ENCODE assay signal across 24 cellular contexts in the genomic region with DNA sequence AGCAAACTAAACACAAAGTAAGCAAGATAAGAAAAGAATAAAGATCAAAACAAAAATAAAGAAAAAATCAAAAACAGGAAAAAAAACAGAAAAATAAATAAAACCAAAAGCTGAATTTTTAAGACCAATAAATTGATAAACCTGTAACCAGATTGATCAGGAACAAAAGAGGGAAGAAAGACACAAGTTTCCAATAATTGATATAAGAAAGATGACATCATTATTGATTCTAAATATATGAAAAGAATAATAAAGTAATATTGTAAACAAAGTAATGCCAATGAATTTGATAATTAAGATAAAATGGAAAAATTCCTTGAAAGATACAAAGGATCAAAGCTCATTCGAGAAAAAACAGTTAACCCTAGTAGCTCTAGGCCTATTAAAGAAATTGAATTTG.
DNase-seq lines count a peak whose midpoint lies in the region; ATAC-seq, FAIRE-seq and TF ChIP-seq lines count a peak whose summit lies in the region.
"Had no signal": no experiment of that assay in that cellular context is flagged by ENCODE, and none has a peak within 500 bp of the region (broad histone marks: within the 10 kb centered on the region; RNA-seq: fewer than 3 reads in every experiment).

No MANE protein-coding gene starts in this region.

- H3K9ac ChIP-seq in HepG2 (ENCODE audit: insufficient read depth, low read depth, low read length) (no peak overlapping the region), kidney (ENCODE audit: low read length in 2 of 2) (no peak overlapping the region)
- H3K9ac ChIP-seq: BLaER1 treated with 17β-estradiol and CSF1 and Interleukin-3, amounts not matched to agents 10 nM and 100 nM had no signal

- intact Hi-C loops in HepG2 (cut with micrococcal nuclease; ENCODE audit: unreplicated experiment) (no loop called here), right lobe of liver (cut with DNase I) (no loop called here), kidney (cut with DNase I) (no loop called here), mucosa of descending colon (cut with DNase I, micrococcal nuclease) (no loop called here)

- ATAC-seq in HepG2: no peak
- ATAC-seq in right lobe of liver: no peak
- no peak for ATAC-seq in HG02798 (IDR thresholded peaks at IDR 0.05; ENCODE audit: poor library complexity, unreplicated experiment)
- no peak for ATAC-seq in mucosa of descending colon
- ATAC-seq: A549 had no signal

- DNase-seq in HepG2 (ENCODE audit: low spot score) (no peak), right lobe of liver (no peak), kidney (no peak), NCI-H1092 treated with DMSO at 0.1 percent for 48 hours (lab: John Stamatoyannopoulos, UW) (no peak), mucosa of descending colon (no peak)
- DNase-seq: ACHN; AML-193; BE2C; CD4-positive, alpha-beta T cell; CD8-positive, alpha-beta memory T cell; DMS 273 treated with DMSO at 0.1 percent for 48 hours; DMS79; EL; GF-D8; GOT3 had no signal

- no peak for TF ChIP-seq EP300 in HepG2 (IDR thresholded peaks at IDR 0.05; ENCODE audit: low read depth in 2 of 2, low read length in 2 of 2)
- TF ChIP-seq EP300 in HepG2 (CRISPR knock-in tag; IDR thresholded peaks at IDR 0.05; ENCODE audit: borderline replicate concordance): no peak

- BruUV-seq in HepG2 (replicated peaks; lab: Mats Ljungman, UMichigan): no TSS peak

- CTCF ChIA-PET in HepG2 (lab: Yijun Ruan, JAX; ENCODE audit: low intra/inter-chr PET ratio, low total read pairs): no interaction called here

- no peak for TF ChIP-seq RAD21 in HepG2 (CRISPR knock-in tag; IDR thresholded peaks at IDR 0.05)

- H4K20me1 ChIP-seq in HepG2 (ENCODE audit: insufficient read depth, low read length): no peaks in the 10 kb centered on the region
- H4K20me1 ChIP-seq: BLaER1 treated with 17β-estradiol and CSF1 and Interleukin-3, amounts not matched to agents 10 nM and 100 nM had no signal

- in situ Hi-C loops in HepG2 (cut with HindIII; ENCODE audit: extremely low pct_ligation_motif_present, low pct_unique_long_range_greater_than_20kb): no loop called here

- H3K27ac ChIP-seq in HepG2 (ENCODE audit: extremely low read length, insufficient read depth, low read length) (no peak overlapping the region), right lobe of liver (no peak overlapping the region), kidney (ENCODE audit: low read depth in 2 of 2, low read length in 2 of 2) (no peak overlapping the region)
- H3K27ac ChIP-seq: 22Rv1; A549; BLaER1 treated with 17β-estradiol and CSF1 and Interleukin-3, amounts not matched to agents 10 nM and 100 nM had no signal

- no peak overlapping the region for H2AFZ ChIP-seq in HepG2 (ENCODE audit: low read length)

- WGBS in HepG2 (ENCODE audit: low lambda C conversion rate): 0% methylated on average over 1 of the region's 1 CpG
- 50% methylated on average over 1 of the region's 1 CpG for WGBS in right lobe of liver (ENCODE audit: insufficient coverage, low coverage, low lambda C conversion rate, missing lambda C conversion rate)

- FAIRE-seq in HepG2 (lab: Jason Lieb, UNC) (no peak), endometrium (lab: Jason Lieb, UNC) (peak; percentile 84), kidney (lab: Jason Lieb, UNC) (peak; percentile 82)
- FAIRE-seq: A549, D721Med, GM12892, H54 had no signal

- no peak for TF ChIP-seq POLR2A in HepG2 (IDR thresholded peaks at IDR 0.05; ENCODE audit: insufficient read depth in 1 of 2, low read depth in 2 of 2, low read length in 2 of 2)
- no peak for TF ChIP-seq POLR2A in right lobe of liver (IDR thresholded peaks at IDR 0.05)

- H3K4me1 ChIP-seq in HepG2 (ENCODE audit: insufficient read depth, low read length): no peaks in the 10 kb centered on the region
- H3K4me1 ChIP-seq in right lobe of liver: no peaks in the 10 kb centered on the region
- no peaks in the 10 kb centered on the region for H3K4me1 ChIP-seq in kidney (ENCODE audit: control insufficient read depth in 1 of 2, insufficient read depth in 1 of 2, low read depth in 1 of 2, low read length in 2 of 2)
- H3K4me1 ChIP-seq in mucosa of descending colon (ENCODE audit: low read depth): no peaks in the 10 kb centered on the region
- H3K4me1 ChIP-seq: A549, BE2C, HAP-1 had no signal

- H3K9me3 ChIP-seq in HepG2 (ENCODE audit: low read length): peaks cover 38% of the 10 kb centered on the region
- no peaks in the 10 kb centered on the region for H3K9me3 ChIP-seq in right lobe of liver
- no peaks in the 10 kb centered on the region for H3K9me3 ChIP-seq in kidney (ENCODE audit: control insufficient read depth in 1 of 2, low read length in 2 of 2)
- no peaks in the 10 kb centered on the region for H3K9me3 ChIP-seq in mucosa of descending colon
- H3K9me3 ChIP-seq: A549, BE2C, HAP-1 had no signal

- no peaks in the 10 kb centered on the region for H3K27me3 ChIP-seq in HepG2 (ENCODE audit: control insufficient read depth in 1 of 2, insufficient read depth in 2 of 2, low read length in 2 of 2)
- H3K27me3 ChIP-seq in right lobe of liver: no peaks in the 10 kb centered on the region
- H3K27me3 ChIP-seq: BLaER1 treated with 17β-estradiol and CSF1 and Interleukin-3, amounts not matched to agents 10 nM and 100 nM had no signal

- H3K4me2 ChIP-seq in HepG2 (ENCODE audit: low read depth, low read length): no peak overlapping the region
- H3K4me2 ChIP-seq: A549; BLaER1 treated with 17β-estradiol and CSF1 and Interleukin-3, amounts not matched to agents 10 nM and 100 nM had no signal

- no peak overlapping the region for H3K4me3 ChIP-seq in HepG2 (replicated peaks in 1 of 3; ENCODE audit: insufficient read depth in 1 of 3, low read depth in 2 of 3, low read length in 3 of 3)
- no peak overlapping the region for H3K4me3 ChIP-seq in right lobe of liver
- no peak overlapping the region for H3K4me3 ChIP-seq in kidney (ENCODE audit: low read length in 2 of 2)
- no peak overlapping the region for H3K4me3 ChIP-seq in mucosa of descending colon
- H3K4me3 ChIP-seq: A549; BLaER1 treated with 17β-estradiol and CSF1 and Interleukin-3, amounts not matched to agents 10 nM and 100 nM; HAP-1 had no signal

- no peaks in the 10 kb centered on the region for H3K79me2 ChIP-seq in HepG2 (ENCODE audit: insufficient read depth, low read length)

- POLR2A ChIA-PET in HepG2 (lab: Yijun Ruan, JAX): no interaction called here

- H3K36me3 ChIP-seq in HepG2 (replicated peaks in 1 of 2; ENCODE audit: control insufficient read depth in 1 of 2, insufficient read depth in 2 of 2, low read length in 2 of 2) (no peaks in the 10 kb centered on the region), right lobe of liver (no peaks in the 10 kb centered on the region), kidney (ENCODE audit: control insufficient read depth in 1 of 2, insufficient read depth in 2 of 2, low read length in 2 of 2) (no peaks in the 10 kb centered on the region), mucosa of descending colon (ENCODE audit: low read depth) (no peaks in the 10 kb centered on the region)
- H3K36me3 ChIP-seq: BE2C; BLaER1 treated with 17β-estradiol and CSF1 and Interleukin-3, amounts not matched to agents 10 nM and 100 nM; HAP-1 had no signal

- TF ChIP-seq CTCF in HepG2 (CRISPR knock-in tag; IDR thresholded peaks at IDR 0.05) (no peak), right lobe of liver (IDR thresholded peaks at IDR 0.05) (no peak), kidney (IDR thresholded peaks at IDR 0.05; ENCODE audit: borderline replicate concordance, extremely low read depth, insufficient read depth) (no peak), mucosa of descending colon (IDR thresholded peaks at IDR 0.05) (no peak)

TF ChIP-seq in HepG2, 621 proteins besides CTCF, POLR2A, EP300 and RAD21 (continues in another document):
- no peak for TF ChIP-seq HIC2 (CRISPR knock-in tag; IDR thresholded peaks at IDR 0.05; ENCODE audit: low read depth)
